ENCODE assay signal across 16 cellular contexts in genomic region chr3:149330609-149331008, GRCh38. TPM values are rescaled to one million over a fixed set of nuclear protein-coding genes. Genes with fewer than 3 reads are reported as not detected.
DNase-seq lines count a peak whose midpoint lies in the region; ATAC-seq and TF ChIP-seq lines count a peak whose summit lies in the region.
"Had no signal": no experiment of that assay in that cellular context is flagged by ENCODE, and none has a peak within 500 bp of the region (broad histone marks: within the 10 kb centered on the region; RNA-seq: fewer than 3 reads in every experiment).

No MANE protein-coding gene starts in this region.

- no peak overlapping the region for H3K27ac ChIP-seq in naive thymus-derived CD4-positive, alpha-beta T cell (ENCODE audit: low read depth, low read length)
- no peak overlapping the region for H3K27ac ChIP-seq in aorta (ENCODE audit: low read depth in 1 of 2, low read length in 2 of 2)

- peaks cover 0 to 29% (median 20%) of the 10 kb centered on the region in 5 donors for H3K27me3 Mint-ChIP-seq in naive thymus-derived CD4-positive, alpha-beta T cell

- H3K27ac Mint-ChIP-seq in naive thymus-derived CD4-positive, alpha-beta T cell, result no peak overlapping the region
- H3K27ac Mint-ChIP-seq: activated CD4-positive, alpha-beta T cell treated with anti-CD3 and anti-CD28 coated beads for 36 hours; stimulated activated effector memory CD8-positive, alpha-beta T cell treated with anti-CD3 and anti-CD28 coated beads, Interleukin-12 subunit alpha, Interleukin-12 subunit beta, amount 100 ng/mL, for 72 hours had no signal

- DNase-seq in BE2C (peak; percentile 21), HT-29 (ENCODE audit: low spot score) (peak; percentile 48), NCI-H226 (peak; percentile 45), epithelial cell of proximal tubule (ENCODE audit: low read depth) (no peak), GM19240 (ENCODE audit: insufficient read length, low spot score) (no peak), aorta (no peak)
- no peak for DNase-seq in naive thymus-derived CD4-positive, alpha-beta T cell
- DNase-seq: activated CD4-positive, alpha-beta T cell treated with anti-CD3 and anti-CD28 coated beads for 36 hours; activated naive CD4-positive, alpha-beta T cell treated with anti-CD3 and anti-CD28 coated beads, Interleukin-2, amount 50 U/mL, for 16 hours; foreskin melanocyte; mesendoderm; NCI-H774; T-helper 9 cell; trophoblast cell had no signal

- H3K4me3 ChIP-seq in BE2C (ENCODE audit: low read depth, low read length) (no peak overlapping the region), epithelial cell of proximal tubule (ENCODE audit: low read depth, low read length) (peak overlapping the region; percentile 57), aorta (ENCODE audit: low read length in 2 of 2) (no peak overlapping the region)
- H3K4me3 ChIP-seq in naive thymus-derived CD4-positive, alpha-beta T cell (ENCODE audit: low read length), result no peak overlapping the region

- H3K4me3 Mint-ChIP-seq in naive thymus-derived CD4-positive, alpha-beta T cell, result no peak overlapping the region
- H3K4me3 Mint-ChIP-seq: activated CD4-positive, alpha-beta T cell treated with anti-CD3 and anti-CD28 coated beads for 36 hours; stimulated activated effector memory CD8-positive, alpha-beta T cell treated with anti-CD3 and anti-CD28 coated beads, Interleukin-12 subunit alpha, Interleukin-12 subunit beta, amount 100 ng/mL, for 72 hours had no signal

- POLR2A ChIA-PET in naive thymus-derived CD4-positive, alpha-beta T cell (lab: Charles Lee), result no interaction called here

- 94 to 98% methylated on average over 1 of the region's 1 CpG for WGBS in aorta, 2 donors

- no peaks in the 10 kb centered on the region for H3K36me3 Mint-ChIP-seq in naive thymus-derived CD4-positive, alpha-beta T cell
- H3K36me3 Mint-ChIP-seq: stimulated activated effector memory CD8-positive, alpha-beta T cell treated with anti-CD3 and anti-CD28 coated beads, Interleukin-12 subunit alpha, Interleukin-12 subunit beta, amount 100 ng/mL, for 72 hours had no signal

- intact Hi-C loops in naive thymus-derived CD4-positive, alpha-beta T cell (cut with micrococcal nuclease), result no loop called here
- intact Hi-C loops in aorta (cut with DNase I), result no loop called here

- CTCF ChIA-PET in naive thymus-derived CD4-positive, alpha-beta T cell (lab: Charles Lee), result no interaction called here

- no peaks in the 10 kb centered on the region for H3K27me3 ChIP-seq in BE2C
- no peaks in the 10 kb centered on the region for H3K27me3 ChIP-seq in naive thymus-derived CD4-positive, alpha-beta T cell (ENCODE audit: control insufficient read depth in 2 of 2, insufficient read depth in 2 of 2, low read length in 2 of 2)
- H3K27me3 ChIP-seq in aorta (ENCODE audit: control insufficient read depth in 1 of 2, insufficient read depth in 2 of 2, low read length in 1 of 2), result no peaks in the 10 kb centered on the region

- TF ChIP-seq CTCF in BE2C (IDR thresholded peaks at IDR 0.05; ENCODE audit: low read depth, low read length) (no peak), epithelial cell of proximal tubule (conservative IDR thresholded peaks at IDR 0.05; ENCODE audit: low read depth, low read length) (no peak)

- H3K9me3 ChIP-seq in BE2C, result no peaks in the 10 kb centered on the region
- H3K9me3 ChIP-seq in naive thymus-derived CD4-positive, alpha-beta T cell (ENCODE audit: control insufficient read depth in 2 of 3, low read length in 3 of 3), result no peaks in the 10 kb centered on the region
- no peaks in the 10 kb centered on the region for H3K9me3 ChIP-seq in aorta (ENCODE audit: control insufficient read depth, low read length)

- ATAC-seq in naive thymus-derived CD4-positive, alpha-beta T cell, result no peak
- ATAC-seq in HG02642 (IDR thresholded peaks at IDR 0.05; ENCODE audit: poor library complexity, unreplicated experiment) (no peak), aorta (ENCODE audit: low FRiP score) (no peak)
- ATAC-seq: activated CD4-positive, alpha-beta T cell treated with anti-CD3 and anti-CD28 coated beads for 36 hours; stimulated activated effector memory CD8-positive, alpha-beta T cell treated with anti-CD3 and anti-CD28 coated beads, Interleukin-12 subunit alpha, Interleukin-12 subunit beta, amount 100 ng/mL, for 72 hours had no signal

- H3K9me3 Mint-ChIP-seq in naive thymus-derived CD4-positive, alpha-beta T cell, result no peaks in the 10 kb centered on the region
- H3K9me3 Mint-ChIP-seq: stimulated activated effector memory CD8-positive, alpha-beta T cell treated with anti-CD3 and anti-CD28 coated beads, Interleukin-12 subunit alpha, Interleukin-12 subunit beta, amount 100 ng/mL, for 72 hours had no signal

- H3K36me3 ChIP-seq in BE2C (no peaks in the 10 kb centered on the region), aorta (ENCODE audit: control insufficient read depth in 1 of 2, insufficient read depth in 2 of 2, low read length in 1 of 2) (no peaks in the 10 kb centered on the region)
- no peaks in the 10 kb centered on the region for H3K36me3 ChIP-seq in naive thymus-derived CD4-positive, alpha-beta T cell (ENCODE audit: control insufficient read depth in 2 of 3, insufficient read depth in 3 of 3, low read length in 3 of 3)

- no peaks in the 10 kb centered on the region for H3K4me1 ChIP-seq in BE2C
- no peaks in the 10 kb centered on the region for H3K4me1 ChIP-seq in naive thymus-derived CD4-positive, alpha-beta T cell (ENCODE audit: control insufficient read depth in 2 of 2, insufficient read depth in 2 of 2, low read length in 2 of 2)
- peaks cover 0 to 2% of the 10 kb centered on the region in 2 donors for H3K4me1 ChIP-seq in aorta (ENCODE audit: control insufficient read depth in 1 of 2, insufficient read depth in 2 of 2, low read length in 2 of 2)

- no peaks in the 10 kb centered on the region for H3K4me1 Mint-ChIP-seq in naive thymus-derived CD4-positive, alpha-beta T cell
- H3K4me1 Mint-ChIP-seq: activated CD4-positive, alpha-beta T cell treated with anti-CD3 and anti-CD28 coated beads for 36 hours; stimulated activated effector memory CD8-positive, alpha-beta T cell treated with anti-CD3 and anti-CD28 coated beads, Interleukin-12 subunit alpha, Interleukin-12 subunit beta, amount 100 ng/mL, for 72 hours had no signal

RNA-seq across cellular contexts. Expression of gene TM4SF18, which starts 2.8 kb away (rescaled TPM):
- not detected for polyA plus RNA-seq in BE2C (2012; ENCODE audit: insufficient read depth, insufficient read length, low read depth)
- total RNA-seq in HT-29 (2014; rRNA removed; shearing (Covaris generic)), result 0.29 TPM in 1 of 2 replicates, not detected in the other
- total RNA-seq in epithelial cell of proximal tubule (1.4 TPM in 2 replicates), aorta (1 to 10 TPM; 3.1 to 9.0 TPM)
- total RNA-seq in naive thymus-derived CD4-positive, alpha-beta T cell, result not detected
- not detected for polyA plus RNA-seq in naive thymus-derived CD4-positive, alpha-beta T cell
- 1 to 10 TPM in 1 of 2 donors, not detected in 1; 1.6 TPM for polyA plus RNA-seq in aorta
- total RNA-seq: activated CD4-positive, alpha-beta T cell treated with anti-CD3 and anti-CD28 coated beads for 36 hours had no signal

RNA-seq across cellular contexts. Expression of gene TM4SF1, which starts 46.8 kb away (rescaled TPM):
- polyA plus RNA-seq in BE2C (2012; ENCODE audit: insufficient read depth, insufficient read length, low read depth), result 1.5 TPM
- 348 and 369 TPM in 2 replicates for total RNA-seq in HT-29 (2014; rRNA removed; shearing (Covaris generic))
- total RNA-seq in epithelial cell of proximal tubule (304 and 345 TPM in 2 replicates), aorta (100 to 1,000 TPM; 213 TPM)
- total RNA-seq in naive thymus-derived CD4-positive, alpha-beta T cell, result not detected
- not detected for polyA plus RNA-seq in naive thymus-derived CD4-positive, alpha-beta T cell
- polyA plus RNA-seq in aorta, result 100 to 1,000 TPM; 117 to 477 TPM
- total RNA-seq: activated CD4-positive, alpha-beta T cell treated with anti-CD3 and anti-CD28 coated beads for 36 hours had no signal

Comparison
In these comparisons a context has a peak if more than half of its experiments do, and no peak if none do; other contexts are left out.
1. DNase-seq: peak in BE2C (single experiment), HT-29 (single experiment) and NCI-H226 (single experiment); none in epithelial cell of proximal tubule (single experiment), GM19240 (single experiment), naive thymus-derived CD4-positive, alpha-beta T cell (0 of 9) and aorta (0 of 2).
2. RNA of gene TM4SF1, which starts 46.8 kb away (total RNA-seq): 348 to 369 TPM in HT-29, 304 to 345 TPM in epithelial cell of proximal tubule and 213 TPM in aorta; not detected in naive thymus-derived CD4-positive, alpha-beta T cell; every median in the first group is over 100 times any median in the second.